Comparison of ENCODE assay signal across 8 cellular contexts in the genomic region with DNA sequence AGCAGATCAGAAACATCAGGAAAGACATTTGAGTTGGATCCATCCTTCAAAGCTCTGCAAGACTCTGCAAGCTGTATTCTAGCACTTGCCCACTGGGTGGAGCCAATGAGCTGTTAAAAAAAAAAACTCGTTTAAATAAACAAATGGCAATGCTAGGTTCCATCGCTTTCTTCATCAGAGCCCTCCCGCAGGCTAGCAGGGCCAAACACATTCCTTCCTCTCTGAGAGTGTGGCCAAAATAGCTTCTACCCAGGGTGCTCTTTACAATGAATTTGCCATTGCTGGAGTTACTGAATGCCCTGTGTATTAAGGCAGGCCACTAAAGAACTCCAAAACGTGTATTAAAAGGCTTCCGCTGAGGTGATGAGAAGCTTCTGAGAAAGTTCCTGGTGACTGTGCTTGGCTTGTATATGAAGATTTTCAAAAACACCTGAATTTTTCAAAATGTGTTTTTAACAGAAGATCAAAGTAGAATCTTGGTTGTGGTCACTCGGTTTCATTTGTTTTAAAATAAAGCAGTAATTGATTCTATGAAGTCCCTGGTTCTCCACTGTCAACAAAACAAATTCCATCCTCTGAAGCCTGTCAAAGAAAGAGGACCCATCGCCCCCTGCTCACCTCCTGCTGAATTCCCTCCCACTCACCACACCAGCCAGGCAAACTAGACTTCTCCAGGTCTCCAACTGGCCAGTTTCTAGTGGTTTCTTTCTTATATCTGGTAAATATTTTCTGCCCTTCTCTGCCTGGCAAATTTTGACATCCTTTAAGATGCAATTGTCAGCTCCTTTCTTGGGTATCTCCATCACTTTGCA. TPM values are rescaled to one million over a fixed set of nuclear protein-coding genes. Genes with fewer than 3 reads are reported as not detected.
DNase-seq lines count a peak whose midpoint lies in the region; ATAC-seq, FAIRE-seq and TF ChIP-seq lines count a peak whose summit lies in the region.

No MANE protein-coding gene starts in this region.

- peaks cover 2 to 5% of the 10 kb centered on the region in 2 donors for H3K27me3 Mint-ChIP-seq in CD4-positive, alpha-beta memory T cell
- peaks cover 10% of the 10 kb centered on the region for H3K27me3 Mint-ChIP-seq in endothelial cell (ENCODE audit: unreplicated experiment)
- H3K27me3 Mint-ChIP-seq in stimulated activated naive CD8-positive, alpha-beta T cell treated with anti-CD3 and anti-CD28 coated beads, Interleukin-15, amount 100 ng/mL, for 72 hours: peaks cover 20% of the 10 kb centered on the region

- no peak overlapping the region for H3K4me3 ChIP-seq in CD4-positive, alpha-beta memory T cell (ENCODE audit: low read length in 2 of 2)

- peak in 4 of 5 donors; percentile 47 to 59 (median 58) for DNase-seq in CD4-positive, alpha-beta memory T cell
- DNase-seq in GM19239 (ENCODE audit: insufficient read length, low spot score) (peak; percentile 64), NCI-H526 (lab: John Stamatoyannopoulos, UW) (peak; percentile 45 to 83), endothelial cell (ENCODE audit: low spot score) (peak; percentile 62), midbrain (lab: John Stamatoyannopoulos, UW) (peak; percentile 90)
- peak; percentile 77 for DNase-seq in activated CD8-positive, alpha-beta memory T cell treated with anti-CD3 and anti-CD28 coated beads for 24 hours
- peak; percentile 48 to 51 for DNase-seq in stimulated activated naive CD8-positive, alpha-beta T cell treated with anti-CD3 and anti-CD28 coated beads, Interleukin-15, amount 100 ng/mL, for 72 hours

- no peaks in the 10 kb centered on the region for H3K36me3 Mint-ChIP-seq in CD4-positive, alpha-beta memory T cell
- no peaks in the 10 kb centered on the region for H3K36me3 Mint-ChIP-seq in endothelial cell (ENCODE audit: low read depth, unreplicated experiment)

- peak; percentile 100 for FAIRE-seq in GM19239 (lab: Jason Lieb, UNC)

- no peaks in the 10 kb centered on the region for H3K4me1 ChIP-seq in CD4-positive, alpha-beta memory T cell (ENCODE audit: insufficient read depth, low read length)

- H3K27me3 ChIP-seq in CD4-positive, alpha-beta memory T cell (ENCODE audit: insufficient read depth, low read length): no peaks in the 10 kb centered on the region

- peak; percentile 92 for TF ChIP-seq CTCF in endothelial cell (IDR thresholded peaks at IDR 0.05; ENCODE audit: unreplicated experiment)

- POLR2A ChIA-PET in CD4-positive, alpha-beta memory T cell (lab: Charles Lee; ENCODE audit: partially characterized antibody): no interaction called here

- no peak overlapping the region for H3K27ac Mint-ChIP-seq in CD4-positive, alpha-beta memory T cell
- H3K27ac Mint-ChIP-seq in endothelial cell (ENCODE audit: unreplicated experiment): no peak overlapping the region
- H3K27ac Mint-ChIP-seq in stimulated activated naive CD8-positive, alpha-beta T cell treated with anti-CD3 and anti-CD28 coated beads, Interleukin-15, amount 100 ng/mL, for 72 hours: no peak overlapping the region

- no peaks in the 10 kb centered on the region for H3K4me1 Mint-ChIP-seq in CD4-positive, alpha-beta memory T cell
- H3K4me1 Mint-ChIP-seq in endothelial cell (ENCODE audit: unreplicated experiment): peaks cover 19% of the 10 kb centered on the region
- peaks cover 13% of the 10 kb centered on the region for H3K4me1 Mint-ChIP-seq in stimulated activated naive CD8-positive, alpha-beta T cell treated with anti-CD3 and anti-CD28 coated beads, Interleukin-15, amount 100 ng/mL, for 72 hours

- no peaks in the 10 kb centered on the region for H3K9me3 ChIP-seq in CD4-positive, alpha-beta memory T cell (ENCODE audit: control insufficient read depth in 1 of 2, low read length in 2 of 2)

- no peak overlapping the region for H3K27ac ChIP-seq in CD4-positive, alpha-beta memory T cell (ENCODE audit: low read depth, low read length)

- CTCF ChIA-PET in CD4-positive, alpha-beta memory T cell (lab: Charles Lee; ENCODE audit: partially characterized antibody): interaction anchor here (0.9 to 2.6 kb wide), 20 partner anchors 8 to 555 kb away, joined by 3 to 55 read pairs (median 4); a partner anchor contains a TSS

- peak; percentile 74 for ATAC-seq in HG03469 (IDR thresholded peaks at IDR 0.05; ENCODE audit: unreplicated experiment)
- peak; percentile 63 for ATAC-seq in stimulated activated naive CD8-positive, alpha-beta T cell treated with anti-CD3 and anti-CD28 coated beads, Interleukin-15, amount 100 ng/mL, for 72 hours

- no peak overlapping the region for H3K4me3 Mint-ChIP-seq in CD4-positive, alpha-beta memory T cell
- H3K4me3 Mint-ChIP-seq in endothelial cell (ENCODE audit: unreplicated experiment): peak overlapping the region; percentile 16
- H3K4me3 Mint-ChIP-seq in stimulated activated naive CD8-positive, alpha-beta T cell treated with anti-CD3 and anti-CD28 coated beads, Interleukin-15, amount 100 ng/mL, for 72 hours: no peak overlapping the region

- H3K36me3 ChIP-seq in CD4-positive, alpha-beta memory T cell (ENCODE audit: insufficient read depth, low read length): no peaks in the 10 kb centered on the region

- H3K9me3 Mint-ChIP-seq in CD4-positive, alpha-beta memory T cell: no peaks in the 10 kb centered on the region
- H3K9me3 Mint-ChIP-seq in endothelial cell (ENCODE audit: unreplicated experiment): no peaks in the 10 kb centered on the region
- H3K9me3 Mint-ChIP-seq in stimulated activated naive CD8-positive, alpha-beta T cell treated with anti-CD3 and anti-CD28 coated beads, Interleukin-15, amount 100 ng/mL, for 72 hours: no peaks in the 10 kb centered on the region

- intact Hi-C loops in CD4-positive, alpha-beta memory T cell (cut with micrococcal nuclease): loop anchor here (1.0 kb wide), 2 partner anchors 196 to 215 kb away; a partner anchor contains a TSS

RNA-seq across cellular contexts. Expression of a gene that starts 36.5 kb away (rescaled TPM):
- not detected for total RNA-seq in CD4-positive, alpha-beta memory T cell
- polyA plus RNA-seq in CD4-positive, alpha-beta memory T cell: not detected
- total RNA-seq in endothelial cell (ENCODE audit: unreplicated experiment): not detected
